Comparison of ENCODE assay signal across 23 cellular contexts in the genomic region with DNA sequence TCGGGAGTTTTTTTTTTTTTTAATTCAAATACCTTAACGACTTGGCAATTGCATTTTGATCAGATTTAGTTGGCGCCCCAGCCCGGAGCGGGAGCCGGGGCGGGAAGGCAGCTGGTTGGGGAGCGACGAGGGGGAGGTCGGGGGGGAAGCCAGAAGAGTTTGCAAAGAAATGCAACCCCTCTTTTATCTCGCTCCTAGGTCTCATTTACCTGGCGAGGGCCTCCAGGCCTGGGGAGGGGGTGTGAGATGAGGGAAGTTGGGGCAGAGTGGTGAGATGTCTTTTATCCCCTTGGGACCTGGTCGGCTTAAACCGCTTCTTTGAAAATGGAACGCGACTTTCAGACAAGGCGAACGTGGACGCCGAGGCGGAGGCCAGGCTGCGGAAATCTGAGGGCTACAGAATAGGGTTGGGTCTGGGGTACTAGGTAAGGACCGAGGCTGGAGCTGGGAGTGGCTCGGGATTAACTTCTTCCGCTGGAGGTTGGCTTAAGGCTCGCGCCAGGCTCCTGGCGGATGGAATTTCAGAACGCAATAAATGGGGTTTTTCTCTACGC. TPM values are rescaled to one million over a fixed set of nuclear protein-coding genes. Genes with fewer than 3 reads are reported as not detected.
DNase-seq lines count a peak whose midpoint lies in the region; ATAC-seq and TF ChIP-seq lines count a peak whose summit lies in the region.
"Had no signal": no experiment of that assay in that cellular context is flagged by ENCODE, and none has a peak within 500 bp of the region (broad histone marks: within the 10 kb centered on the region; RNA-seq: fewer than 3 reads in every experiment).

No MANE protein-coding gene starts in this region.

- H3K23ac ChIP-seq in mesendoderm (ENCODE audit: low read length), result no peak overlapping the region

- WGBS in mesendoderm (ENCODE audit: extremely low coverage, insufficient coverage, low lambda C conversion rate), result no CpG with 5 or more reads among the region's 30 CpGs

- DNase-seq in NCI-H82 (lab: John Stamatoyannopoulos, UW) (peak; percentile 55), NCI-H82 treated with DMSO at 0.1 percent for 48 hours (lab: John Stamatoyannopoulos, UW; ENCODE audit: unreplicated experiment) (no peak), chondrocyte (ENCODE audit: low spot score) (no peak), mesendoderm (peak; percentile 37), mucosa of gallbladder (ENCODE audit: low spot score) (no peak), HuH-7 (ENCODE audit: low spot score) (no peak)
- no peak for DNase-seq in stimulated activated effector memory CD8-positive, alpha-beta T cell treated with anti-CD3 and anti-CD28 coated beads, Interleukin-12 subunit alpha, Interleukin-12 subunit beta, amount 100 ng/mL, for 72 hours (ENCODE audit: low spot score in 2 of 2)
- DNase-seq: 8988T; activated CD4-positive, CD25-positive, alpha-beta regulatory T cell treated with anti-CD3 and anti-CD28 coated beads, Interleukin-2, amount 50 U/mL, for 72 hours; adrenal gland; foreskin fibroblast; Karpas-422; NCI-H1092 treated with DMSO at 0.1 percent for 48 hours; NCI-H2081 treated with DMSO at 0.1 percent for 48 hours; SHP77 had no signal

- H3K56ac ChIP-seq in mesendoderm (ENCODE audit: low read length), result peak overlapping the region; percentile 53

- H4K8ac ChIP-seq in mesendoderm (ENCODE audit: low read depth, low read length), result no peak overlapping the region

- H3K9me3 Mint-ChIP-seq in chondrocyte (ENCODE audit: low read depth), result peaks cover 3% of the 10 kb centered on the region
- no peaks in the 10 kb centered on the region for H3K9me3 Mint-ChIP-seq in stimulated activated effector memory CD8-positive, alpha-beta T cell treated with anti-CD3 and anti-CD28 coated beads, Interleukin-12 subunit alpha, Interleukin-12 subunit beta, amount 100 ng/mL, for 72 hours
- H3K9me3 Mint-ChIP-seq: activated T-helper 2 cell treated with anti-CD3 and anti-CD28 coated beads, Interferon-gamma antibody, Interleukin-2, Interleukin-4, amounts not matched to agents 10 μg/mL and 5 μg/mL and 100 μg/mL, durations not matched to agents 14 hours and 24 hours and 36 hours had no signal

- H3K4me1 Mint-ChIP-seq in chondrocyte (ENCODE audit: low read depth), result peaks cover 43% of the 10 kb centered on the region
- peaks cover 36% of the 10 kb centered on the region for H3K4me1 Mint-ChIP-seq in stimulated activated effector memory CD8-positive, alpha-beta T cell treated with anti-CD3 and anti-CD28 coated beads, Interleukin-12 subunit alpha, Interleukin-12 subunit beta, amount 100 ng/mL, for 72 hours

- H2BK15ac ChIP-seq in mesendoderm (replicated peaks; ENCODE audit: low read depth), result no peak overlapping the region

- H3K4me1 ChIP-seq in mesendoderm (ENCODE audit: control insufficient read depth, low read depth, low read length), result peaks cover 13% of the 10 kb centered on the region

- H2BK5ac ChIP-seq in mesendoderm (ENCODE audit: low read length), result no peak overlapping the region

- no peaks in the 10 kb centered on the region for H3K79me2 ChIP-seq in mesendoderm (ENCODE audit: control insufficient read depth, insufficient read depth, low read length)

- peak overlapping the region; percentile 23 for H3K9ac ChIP-seq in mesendoderm (ENCODE audit: low read length)
- H3K9ac ChIP-seq: BLaER1 had no signal

- peaks cover 47% of the 10 kb centered on the region for H3K27me3 ChIP-seq in mesendoderm (ENCODE audit: insufficient read depth, low read length, poor library complexity)

- H3K27me3 Mint-ChIP-seq in chondrocyte (ENCODE audit: low read depth), result peaks cover 71% of the 10 kb centered on the region

- no peak overlapping the region for H2AK5ac ChIP-seq in mesendoderm (ENCODE audit: low read length)

- no peak overlapping the region for H3K18ac ChIP-seq in mesendoderm (ENCODE audit: low read length)

- no peaks in the 10 kb centered on the region for H3K36me3 ChIP-seq in mesendoderm (ENCODE audit: control insufficient read depth, insufficient read depth, low read length)
- H3K36me3 ChIP-seq: adrenal gland, BLaER1 had no signal

- H3K27ac Mint-ChIP-seq in chondrocyte (ENCODE audit: unreplicated experiment), result no peak overlapping the region
- H3K27ac Mint-ChIP-seq in stimulated activated effector memory CD8-positive, alpha-beta T cell treated with anti-CD3 and anti-CD28 coated beads, Interleukin-12 subunit alpha, Interleukin-12 subunit beta, amount 100 ng/mL, for 72 hours, result no peak overlapping the region
- H3K27ac Mint-ChIP-seq: activated T-helper 2 cell treated with anti-CD3 and anti-CD28 coated beads, Interferon-gamma antibody, Interleukin-2, Interleukin-4, amounts not matched to agents 10 μg/mL and 5 μg/mL and 100 μg/mL, durations not matched to agents 14 hours and 24 hours and 36 hours had no signal

- no peak overlapping the region for H3K4me3 ChIP-seq in mesendoderm (ENCODE audit: low read length)
- H3K4me3 ChIP-seq: adrenal gland, BLaER1 had no signal

- H2BK120ac ChIP-seq in mesendoderm (ENCODE audit: low read depth, low read length), result no peak overlapping the region

- no peaks in the 10 kb centered on the region for H3K36me3 Mint-ChIP-seq in chondrocyte (ENCODE audit: low read depth)
- H3K36me3 Mint-ChIP-seq in stimulated activated effector memory CD8-positive, alpha-beta T cell treated with anti-CD3 and anti-CD28 coated beads, Interleukin-12 subunit alpha, Interleukin-12 subunit beta, amount 100 ng/mL, for 72 hours, result peaks cover 10% of the 10 kb centered on the region

- no peak overlapping the region for H3K27ac ChIP-seq in mesendoderm (ENCODE audit: low read depth, low read length)
- H3K27ac ChIP-seq: adrenal gland, BLaER1 had no signal

- H3K79me1 ChIP-seq in mesendoderm (ENCODE audit: low read length), result no peaks in the 10 kb centered on the region

- H3K4ac ChIP-seq in mesendoderm (ENCODE audit: low read depth, low read length), result no peak overlapping the region

- H3K4me2 ChIP-seq in mesendoderm (ENCODE audit: low read length), result peak overlapping the region; percentile 56
- H3K4me2 ChIP-seq: BLaER1 had no signal

- H3K4me3 Mint-ChIP-seq in chondrocyte (ENCODE audit: unreplicated experiment), result peak overlapping the region; percentile 49
- H3K4me3 Mint-ChIP-seq in stimulated activated effector memory CD8-positive, alpha-beta T cell treated with anti-CD3 and anti-CD28 coated beads, Interleukin-12 subunit alpha, Interleukin-12 subunit beta, amount 100 ng/mL, for 72 hours, result peak overlapping the region; percentile 55

- TF ChIP-seq CTCF in chondrocyte (IDR thresholded peaks at IDR 0.05), result no peak

- H4K5ac ChIP-seq in mesendoderm (ENCODE audit: low read length), result no peak overlapping the region

- no peak for ATAC-seq in stimulated activated effector memory CD8-positive, alpha-beta T cell treated with anti-CD3 and anti-CD28 coated beads, Interleukin-12 subunit alpha, Interleukin-12 subunit beta, amount 100 ng/mL, for 72 hours
- ATAC-seq in esophagus mucosa, result no peak

RNA-seq across cellular contexts. Expression of a gene that starts 40.3 kb away (rescaled TPM):
- total RNA-seq in chondrocyte (not detected in 3 replicates), mucosa of gallbladder (not detected), esophagus mucosa (not detected)
- polyA plus RNA-seq in mesendoderm (2013, experiment 1 of 2), result not detected
- not detected for polyA plus RNA-seq in mesendoderm (2013, experiment 2 of 2)
- total RNA-seq: activated T-helper 2 cell treated with anti-CD3 and anti-CD28 coated beads, Interferon-gamma antibody, Interleukin-2, Interleukin-4, amounts not matched to agents 10 μg/mL and 5 μg/mL and 100 μg/mL, durations not matched to agents 14 hours and 24 hours and 36 hours; adrenal gland; cerebellum; liver; posterior vena cava; T-helper 1 cell treated with Interleukin-12 subunit alpha and Interleukin-12 subunit beta and Interleukin-4 antibody, amounts not matched to agents 30 ng/mL and 1 ng/mL, for 36 hours had no signal
- polyA plus RNA-seq: adrenal gland, liver, thymus had no signal

Comparison
In these comparisons a context has a peak if more than half of its experiments do, and no peak if none do; other contexts are left out.
1. DNase-seq: peak in NCI-H82 (single experiment) and mesendoderm (single experiment); none in NCI-H82 treated with DMSO at 0.1 percent for 48 hours (single experiment), chondrocyte (single experiment), stimulated activated effector memory CD8-positive, alpha-beta T cell treated with anti-CD3 and anti-CD28 coated beads, Interleukin-12 subunit alpha, Interleukin-12 subunit beta, amount 100 ng/mL, for 72 hours (0 of 2), mucosa of gallbladder (single experiment) and HuH-7 (single experiment).